In genomic region chr14:50795127-50795526, GRCh38 we compare ENCODE assay signal across 26 cellular contexts. TPM values are rescaled to one million over a fixed set of nuclear protein-coding genes. Genes with fewer than 3 reads are reported as not detected.
DNase-seq lines count a peak whose midpoint lies in the region; ATAC-seq, FAIRE-seq and TF ChIP-seq lines count a peak whose summit lies in the region.
"Had no signal": no experiment of that assay in that cellular context is flagged by ENCODE, and none has a peak within 500 bp of the region (broad histone marks: within the 10 kb centered on the region; RNA-seq: fewer than 3 reads in every experiment).

No MANE protein-coding gene starts in this region.

- TF ChIP-seq CTCF in WERI-Rb-1 (IDR thresholded peaks at IDR 0.05; ENCODE audit: low read depth, low read length) (no peak), osteocyte (IDR thresholded peaks at IDR 0.05) (no peak)

- no peaks in the 10 kb centered on the region for H3K27me3 ChIP-seq in WERI-Rb-1 (ENCODE audit: insufficient read depth, low read depth, severe bottlenecking)
- H3K27me3 ChIP-seq: body of pancreas, stomach, thyroid gland had no signal

- peaks cover 16% of the 10 kb centered on the region for H3K36me3 ChIP-seq in WERI-Rb-1

- peak; percentile 66 for FAIRE-seq in GM19239 (lab: Jason Lieb, UNC)
- FAIRE-seq: endometrium, frontal cortex, G401.6 had no signal

- H3K4me3 Mint-ChIP-seq in osteocyte (ENCODE audit: unreplicated experiment), result no peak overlapping the region
- H3K4me3 Mint-ChIP-seq: activated CD4-positive, alpha-beta T cell treated with anti-CD3 and anti-CD28 coated beads, Interleukin-2, amount 10 ng/mL, durations not matched to agents 24 days and 14 days had no signal

- peaks cover 38% of the 10 kb centered on the region for H3K4me1 Mint-ChIP-seq in osteocyte (ENCODE audit: unreplicated experiment)

- DNase-seq in NCI-H2171 treated with DMSO at 0.1 percent for 48 hours (lab: John Stamatoyannopoulos, UW) (peak; percentile 20), NCI-H2171 (lab: John Stamatoyannopoulos, UW) (no peak), GM19239 (ENCODE audit: insufficient read length, low spot score) (no peak), WERI-Rb-1 (peak; percentile 41), osteocyte (ENCODE audit: extremely low spot score, unreplicated experiment) (no peak), activated gamma-delta T cell treated with Interleukin-2 at 50 U/mL for 16 hours (no peak), T1000 (lab: John Stamatoyannopoulos, UW) (no peak)
- DNase-seq: 8988T; activated CD4-positive, alpha-beta T cell treated with anti-CD3 and anti-CD28 coated beads, Interleukin-2, amount 10 ng/mL, durations not matched to agents 24 days and 14 days; activated effector memory CD4-positive, alpha-beta T cell treated with anti-CD3 and anti-CD28 coated beads, Interleukin-2, amount 50 U/mL, for 16 hours; activated T-cell treated with anti-CD3 and anti-CD28 coated beads, Interleukin-2, amount 50 U/mL, for 1 hour; AML-193; body of pancreas; cerebellar nuclear complex; left colon; MV-4-11; NCI-H1436 treated with DMSO at 0.1 percent for 48 hours; NCI-H526; stomach; thyroid gland had no signal

- no peak for ATAC-seq in activated CD4-positive, CD25-positive, alpha-beta regulatory T cell treated with anti-CD3 and anti-CD28 coated beads, Interleukin-2, amount 50 U/mL, for 24 hours
- ATAC-seq: body of pancreas, left colon had no signal

- peak overlapping the region; percentile 88 for H3K27ac Mint-ChIP-seq in osteocyte (ENCODE audit: unreplicated experiment)
- H3K27ac Mint-ChIP-seq: activated CD4-positive, alpha-beta T cell treated with anti-CD3 and anti-CD28 coated beads, Interleukin-2, amount 10 ng/mL, durations not matched to agents 24 days and 14 days had no signal

- H3K4me3 ChIP-seq in WERI-Rb-1 (ENCODE audit: low read depth, low read length), result no peak overlapping the region
- H3K4me3 ChIP-seq: body of pancreas, stomach, thyroid gland had no signal

- no peak overlapping the region for H3K27ac ChIP-seq in WERI-Rb-1
- H3K27ac ChIP-seq: body of pancreas, KMS-11, RWPE1, stomach, thyroid gland had no signal

- H3K27me3 Mint-ChIP-seq in osteocyte (ENCODE audit: unreplicated experiment), result no peaks in the 10 kb centered on the region
- H3K27me3 Mint-ChIP-seq: activated CD4-positive, alpha-beta T cell treated with anti-CD3 and anti-CD28 coated beads, Interleukin-2, amount 10 ng/mL, durations not matched to agents 24 days and 14 days had no signal

- no peaks in the 10 kb centered on the region for H3K9me3 Mint-ChIP-seq in osteocyte (ENCODE audit: unreplicated experiment)
- H3K9me3 Mint-ChIP-seq: activated CD4-positive, alpha-beta T cell treated with anti-CD3 and anti-CD28 coated beads, Interleukin-2, amount 10 ng/mL, durations not matched to agents 24 days and 14 days had no signal

- H3K9me3 ChIP-seq in WERI-Rb-1 (ENCODE audit: severe bottlenecking), result no peaks in the 10 kb centered on the region
- H3K9me3 ChIP-seq: body of pancreas, stomach, thyroid gland had no signal

- H3K36me3 Mint-ChIP-seq in osteocyte (ENCODE audit: unreplicated experiment), result peaks cover 16% of the 10 kb centered on the region

RNA-seq across cellular contexts. Expression of gene NIN, which starts 35.8 kb away (rescaled TPM):
- 46.3 and 50.2 TPM in 2 replicates for total RNA-seq in osteocyte

Comparison
In these comparisons a context has a peak if more than half of its experiments do, and no peak if none do; other contexts are left out.
1. DNase-seq: peak in NCI-H2171 treated with DMSO at 0.1 percent for 48 hours (single experiment) and WERI-Rb-1 (single experiment); none in NCI-H2171 (single experiment), GM19239 (single experiment), osteocyte (single experiment), activated gamma-delta T cell treated with Interleukin-2 at 50 U/mL for 16 hours (single experiment) and T1000 (single experiment).